ENCODE assay signal across 1 cellular context in the genomic region with DNA sequence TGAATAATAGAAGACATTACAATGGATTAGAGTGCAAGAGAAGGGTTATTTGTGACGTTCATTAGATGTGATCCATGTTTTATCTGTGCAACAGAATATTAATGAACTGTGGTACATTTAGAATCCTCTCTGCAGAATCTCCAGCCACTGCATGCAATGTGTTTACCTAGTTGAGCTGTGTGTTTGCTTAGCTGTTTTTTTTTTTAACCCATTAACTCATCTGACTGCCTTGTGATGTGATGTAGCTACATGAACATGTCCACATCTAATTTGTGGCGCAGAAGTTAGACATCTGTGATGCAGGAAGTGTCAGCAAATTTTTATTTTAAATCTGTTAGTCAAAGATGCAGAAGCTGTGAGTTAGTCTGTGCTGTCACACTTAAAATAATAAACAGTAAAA.
TF ChIP-seq lines count a peak whose summit lies in the region.

No MANE protein-coding gene starts in this region.

TF ChIP-seq in IMR-90, 13 proteins besides CTCF, POLR2A, EP300 and RAD21:
- TF ChIP-seq RCOR1 (IDR thresholded peaks at IDR 0.05; ENCODE audit: insufficient replicate concordance, low read length) = no peak
- TF ChIP-seq MAFK (IDR thresholded peaks at IDR 0.05; ENCODE audit: low read depth, low read length) = peak; percentile 60
- no peak for TF ChIP-seq BHLHE40 (IDR thresholded peaks at IDR 0.05; ENCODE audit: low read depth, low read length)
